7 cellular contexts compared by ENCODE assay signal in genomic region chr9:91426123-91426745, GRCh38. TPM values are rescaled to one million over a fixed set of nuclear protein-coding genes. Genes with fewer than 3 reads are reported as not detected.
DNase-seq lines count a peak whose midpoint lies in the region; ATAC-seq and TF ChIP-seq lines count a peak whose summit lies in the region.

No MANE protein-coding gene starts in this region.

- ATAC-seq in DND-41 (ENCODE audit: insufficient read depth, low read depth) (peak; percentile 25; the same call in 1 of the 3 replicates), HG03378 (IDR thresholded peaks at IDR 0.05; ENCODE audit: unreplicated experiment) (peak; percentile 37), HG03521 (IDR thresholded peaks at IDR 0.05; ENCODE audit: unreplicated experiment) (no peak)
- no peak for ATAC-seq in activated CD4-positive, CD25-positive, alpha-beta regulatory T cell treated with anti-CD3 and anti-CD28 coated beads, Interleukin-2, amount 50 U/mL, for 24 hours

- H3K9me3 ChIP-seq in DND-41 (ENCODE audit: insufficient read depth, low read length, severe bottlenecking), result no peaks in the 10 kb centered on the region
- no peaks in the 10 kb centered on the region for H3K9me3 ChIP-seq in SU-DHL-6 (ENCODE audit: insufficient read depth, low read length)
- H3K9me3 ChIP-seq in spleen, result no peaks in the 10 kb centered on the region

- H3F3A ChIP-seq in SU-DHL-6 (ENCODE audit: insufficient read depth), result no peaks in the 10 kb centered on the region

- H3K36me3 ChIP-seq in DND-41 (ENCODE audit: insufficient read depth, low read length), result no peaks in the 10 kb centered on the region
- H3K36me3 ChIP-seq in SU-DHL-6 (ENCODE audit: low read length), result no peaks in the 10 kb centered on the region
- no peaks in the 10 kb centered on the region for H3K36me3 ChIP-seq in spleen

- TF ChIP-seq CTCF in DND-41 (IDR thresholded peaks at IDR 0.05; ENCODE audit: borderline replicate concordance, extremely low read depth, low read length, poor library complexity, severe bottlenecking) (peak; percentile 67), SU-DHL-6 (IDR thresholded peaks at IDR 0.05; ENCODE audit: insufficient read depth, low read length, poor library complexity, severe bottlenecking) (peak; percentile 57), fibroblast of the aortic adventitia (IDR thresholded peaks at IDR 0.05; ENCODE audit: insufficient read depth, low read length) (peak; percentile 33), spleen (IDR thresholded peaks at IDR 0.05 in 8 of 11, conservative IDR thresholded peaks at IDR 0.05 in 3 of 11) (peak; percentile 30 to 73 (median 60))

- H3K9ac ChIP-seq in DND-41 (ENCODE audit: low read depth, low read length) (no peak overlapping the region), SU-DHL-6 (ENCODE audit: low read length) (no peak overlapping the region)

- H2AFZ ChIP-seq in DND-41 (ENCODE audit: low read depth, low read length), result no peak overlapping the region
- H2AFZ ChIP-seq in SU-DHL-6 (ENCODE audit: low read depth, low read length, severe bottlenecking), result no peak overlapping the region

- TF ChIP-seq POLR2A in spleen (IDR thresholded peaks at IDR 0.05), result no peak

- peaks cover 25% of the 10 kb centered on the region for H3K4me1 ChIP-seq in DND-41 (ENCODE audit: insufficient read depth, low read length)
- peaks cover 7 to 71% (median 33%) of the 10 kb centered on the region in 6 donors for H3K4me1 ChIP-seq in spleen

- H3K4me3 ChIP-seq in DND-41 (ENCODE audit: low read depth in 1 of 2, low read length in 2 of 2) (no peak overlapping the region), SU-DHL-6 (ENCODE audit: insufficient read depth, low read length, poor library complexity, severe bottlenecking) (no peak overlapping the region), fibroblast of the aortic adventitia (ENCODE audit: low read depth, low read length) (no peak overlapping the region), spleen (no peak overlapping the region)

- H3K27ac ChIP-seq in DND-41 (ENCODE audit: low read length) (no peak overlapping the region), SU-DHL-6 (ENCODE audit: low read depth, low read length) (no peak overlapping the region), spleen (peak overlapping the region in 3 of 8 donors; percentile 96 to 99 (median 99))

- H3K79me2 ChIP-seq in DND-41 (ENCODE audit: insufficient read depth, low read length), result peaks cover 17% of the 10 kb centered on the region
- H3K79me2 ChIP-seq in SU-DHL-6 (ENCODE audit: insufficient read depth, low read length), result peaks cover 8% of the 10 kb centered on the region; the same call in 1 of the 2 replicates

- no peak for DNase-seq in DND-41
- peak; percentile 63 for DNase-seq in fibroblast of the aortic adventitia (ENCODE audit: low read depth)
- DNase-seq in spleen, result no peak

- 18 to 30% (median 26%) methylated on average over 3 of the region's 3 CpGs for WGBS in spleen, 5 donors

- intact Hi-C loops in spleen (cut with DNase I; ENCODE audit: low total_unique reads), result loop anchor here (2.0 to 10.0 kb wide), 3 partner anchors 231 to 511 kb away; no protein-coding TSS in a partner anchor

- no peaks in the 10 kb centered on the region for H3K9me2 ChIP-seq in SU-DHL-6 (replicated peaks; ENCODE audit: insufficient read depth, low read length)

- peaks cover 7% of the 10 kb centered on the region; the same call in 1 of the 2 replicates for H4K20me1 ChIP-seq in DND-41 (ENCODE audit: insufficient read depth, low read length)
- H4K20me1 ChIP-seq in SU-DHL-6 (ENCODE audit: low read depth, low read length), result peaks cover 12% of the 10 kb centered on the region; the same call in 1 of the 2 replicates

- H3K4me2 ChIP-seq in DND-41 (ENCODE audit: insufficient read depth, low read length) (no peak overlapping the region), SU-DHL-6 (ENCODE audit: low read depth, low read length, poor library complexity, severe bottlenecking) (no peak overlapping the region)

- H3K27me3 ChIP-seq in DND-41 (ENCODE audit: insufficient read depth, low read length, poor library complexity) (peaks cover 25% of the 10 kb centered on the region), SU-DHL-6 (ENCODE audit: low read length) (no peaks in the 10 kb centered on the region), spleen (replicated peaks in 1 of 7) (peaks cover 0 to 35% (median 4%) of the 10 kb centered on the region in 7 donors)

RNA-seq across cellular contexts. Expression of gene NFIL3, which starts 2.6 kb away (rescaled TPM):
- total RNA-seq in fibroblast of the aortic adventitia (ENCODE audit: low replicate concordance) (18.8 and 21.4 TPM in 2 replicates), spleen (10 to 100 TPM; 15.5 to 41.9 (median 21.1) TPM)
- polyA plus RNA-seq in spleen, result 1 to 10 TPM; 4.7 to 8.6 (median 7.4) TPM

Comparison
In these comparisons a context has a peak if more than half of its experiments do, and no peak if none do; other contexts are left out.
1. ATAC-seq: peak in DND-41 (single experiment) and HG03378 (single experiment); none in HG03521 (single experiment) and activated CD4-positive, CD25-positive, alpha-beta regulatory T cell treated with anti-CD3 and anti-CD28 coated beads, Interleukin-2, amount 50 U/mL, for 24 hours (0 of 2).
2. Peak in every context shown above with its lines, with median percentiles within 50 percentile points of each other: CTCF ChIP-seq.